In genomic region chr13:100521912-100522490, GRCh38 we compare ENCODE assay signal across 14 cellular contexts.
DNase-seq lines count a peak whose midpoint lies in the region; ATAC-seq and TF ChIP-seq lines count a peak whose summit lies in the region.
"Had no signal": no experiment of that assay in that cellular context is flagged by ENCODE, and none has a peak within 500 bp of the region (broad histone marks: within the 10 kb centered on the region; RNA-seq: fewer than 3 reads in every experiment).

No MANE protein-coding gene starts in this region.

- no peak overlapping the region for H3K23ac ChIP-seq in H9 (ENCODE audit: insufficient read length, low read depth, low read length)

- peaks cover 15% of the 10 kb centered on the region; the same call in 1 of the 2 replicates for H3K4me1 ChIP-seq in H9 (ENCODE audit: insufficient read depth, low read length)

- no peak overlapping the region for H3K4ac ChIP-seq in H9 (ENCODE audit: low read depth, low read length)

- no peak overlapping the region for H3K18ac ChIP-seq in H9 (ENCODE audit: insufficient read length, low read depth, low read length)

- no peaks in the 10 kb centered on the region for H3K9me3 ChIP-seq in H9 (ENCODE audit: control insufficient read depth, low read depth, low read length)
- H3K9me3 ChIP-seq: ovary, spleen had no signal

- no peaks in the 10 kb centered on the region for H3K79me2 ChIP-seq in H9 (ENCODE audit: insufficient read depth, low read length)

- H4K91ac ChIP-seq in H9 (ENCODE audit: insufficient read length, low read depth, low read length): no peak overlapping the region

- H3K27me3 Mint-ChIP-seq in activated CD8-positive, alpha-beta T cell treated with anti-CD3 and anti-CD28 coated beads for 36 hours: no peaks in the 10 kb centered on the region
- H3K27me3 Mint-ChIP-seq in naive B cell (peaks cover 7 to 17% (median 15%) of the 10 kb centered on the region in 3 donors), H9 (ENCODE audit: low read depth) (no peaks in the 10 kb centered on the region)

- POLR2A ChIA-PET in activated CD8-positive, alpha-beta T cell treated with anti-CD3 and anti-CD28 coated beads for 36 hours (lab: Charles Lee): no interaction called here

- no peaks in the 10 kb centered on the region for H3K9me3 Mint-ChIP-seq in activated CD8-positive, alpha-beta T cell treated with anti-CD3 and anti-CD28 coated beads for 36 hours
- no peaks in the 10 kb centered on the region for H3K9me3 Mint-ChIP-seq in naive B cell
- H3K9me3 Mint-ChIP-seq in H9: no peaks in the 10 kb centered on the region

- no peak overlapping the region for H3K56ac ChIP-seq in H9 (ENCODE audit: insufficient read length, low read depth, low read length)

- no peak overlapping the region for H3K4me2 ChIP-seq in H9 (ENCODE audit: insufficient read depth, insufficient read length, low read length)

- H3K27ac Mint-ChIP-seq in activated CD8-positive, alpha-beta T cell treated with anti-CD3 and anti-CD28 coated beads for 36 hours: no peak overlapping the region
- no peak overlapping the region for H3K27ac Mint-ChIP-seq in naive B cell
- H3K27ac Mint-ChIP-seq in H9: no peak overlapping the region

- H2BK15ac ChIP-seq in H9 (ENCODE audit: low read depth, low read length): no peak overlapping the region

- no peak overlapping the region for H4K5ac ChIP-seq in H9 (ENCODE audit: insufficient read length, low read depth, low read length)

- H3K14ac ChIP-seq in H9 (ENCODE audit: insufficient read depth, low read length): no peak overlapping the region

- ATAC-seq in HG02759 (IDR thresholded peaks at IDR 0.05; ENCODE audit: unreplicated experiment) (peak; percentile 53), naive B cell (ENCODE audit: low read depth in 2 of 2) (peak; percentile 63 to 70)
- ATAC-seq in activated CD8-positive, alpha-beta T cell treated with anti-CD3 and anti-CD28 coated beads for 36 hours: peak; percentile 64

- H3K4me1 Mint-ChIP-seq in activated CD8-positive, alpha-beta T cell treated with anti-CD3 and anti-CD28 coated beads for 36 hours (ENCODE audit: low read depth): peaks cover 14% of the 10 kb centered on the region
- H3K4me1 Mint-ChIP-seq in naive B cell (peaks cover 6 to 7% (median 7%) of the 10 kb centered on the region in 3 donors), H9 (peaks cover 52 to 59% of the 10 kb centered on the region in 2 experiments)

- H3K27me3 ChIP-seq in H9 (ENCODE audit: insufficient read depth, low read length): no peaks in the 10 kb centered on the region
- H3K27me3 ChIP-seq: ovary had no signal

- no peak overlapping the region for H2BK120ac ChIP-seq in H9 (ENCODE audit: low read depth, low read length, poor library complexity, severe bottlenecking)

- no peak overlapping the region for H2BK5ac ChIP-seq in H9 (ENCODE audit: insufficient read length, low read length)

- no peak overlapping the region for H3K9ac ChIP-seq in H9 (ENCODE audit: extremely low read depth, insufficient read length, low read length)

- H3K79me1 ChIP-seq in H9 (ENCODE audit: insufficient read depth, low read depth, low read length, poor library complexity, severe bottlenecking): no peaks in the 10 kb centered on the region

- no peak overlapping the region for H2AK5ac ChIP-seq in H9 (ENCODE audit: insufficient read length, low read length)

- H2BK20ac ChIP-seq in H9 (ENCODE audit: low read depth, low read length, poor library complexity, severe bottlenecking): no peak overlapping the region

- no peak overlapping the region for H3T11ph ChIP-seq in H9 (ENCODE audit: low read length)

- H3K27ac ChIP-seq in H9 (ENCODE audit: insufficient read length, low read depth, low read length): no peak overlapping the region
- H3K27ac ChIP-seq: ovary, spleen had no signal

- CTCF ChIA-PET in activated CD8-positive, alpha-beta T cell treated with anti-CD3 and anti-CD28 coated beads for 36 hours (lab: Charles Lee): interaction anchor here (1.2 to 1.5 kb wide), 3 partner anchors 8 to 621 kb away, joined by 3 to 6 read pairs (median 3); no protein-coding TSS in a partner anchor

- no peaks in the 10 kb centered on the region for H3K23me2 ChIP-seq in H9 (ENCODE audit: insufficient read length, low read depth, low read length, poor library complexity, severe bottlenecking)

- H2BK12ac ChIP-seq in H9 (ENCODE audit: insufficient read length, low read depth, low read length): no peak overlapping the region

- intact Hi-C loops in activated CD8-positive, alpha-beta T cell treated with anti-CD3 and anti-CD28 coated beads for 36 hours (cut with micrococcal nuclease): no loop called here

- peak overlapping the region; percentile 20 for H3K4me3 Mint-ChIP-seq in activated CD8-positive, alpha-beta T cell treated with anti-CD3 and anti-CD28 coated beads for 36 hours
- H3K4me3 Mint-ChIP-seq in naive B cell: peak overlapping the region in 6 of 8 donors; percentile 9 to 67 (median 33)
- no peak overlapping the region for H3K4me3 Mint-ChIP-seq in H9

- TF ChIP-seq CTCF in activated CD8-positive, alpha-beta T cell treated with anti-CD3 and anti-CD28 coated beads for 36 hours (IDR thresholded peaks at IDR 0.05): no peak
- no peak for TF ChIP-seq CTCF in H9 (conservative IDR thresholded peaks at IDR 0.05)

- peak; percentile 26 for DNase-seq in activated CD8-positive, alpha-beta memory T cell treated with anti-CD3 and anti-CD28 coated beads for 24 hours
- no peak for DNase-seq in activated CD8-positive, alpha-beta memory T cell treated with anti-CD3 and anti-CD28 coated beads, Interleukin-2, amount 50 U/mL, for 48 hours
- no peak for DNase-seq in activated CD8-positive, alpha-beta T cell treated with anti-CD3 and anti-CD28 coated beads for 36 hours
- DNase-seq in naive B cell (no peak), NCI-H2107 (lab: John Stamatoyannopoulos, UW) (no peak), AML-193 (lab: John Stamatoyannopoulos, UW) (no peak), H9 (no peak)
- DNase-seq: activated CD4-positive, CD25-positive, alpha-beta regulatory T cell treated with anti-CD3 and anti-CD28 coated beads, Interleukin-2, amount 50 U/mL, for 72 hours; DMS79; mammary epithelial cell; NCI-H226; ovary; spleen had no signal

- WGBS in H9 (ENCODE audit: extremely low coverage, insufficient read length, low lambda C conversion rate): no CpG with 5 or more reads among the region's 11 CpGs

- no peaks in the 10 kb centered on the region for H3K36me3 Mint-ChIP-seq in activated CD8-positive, alpha-beta T cell treated with anti-CD3 and anti-CD28 coated beads for 36 hours (ENCODE audit: low read depth)
- peaks cover 0 to 5% of the 10 kb centered on the region in 2 donors for H3K36me3 Mint-ChIP-seq in naive B cell
- H3K36me3 Mint-ChIP-seq in H9 (ENCODE audit: insufficient read depth in 1 of 3, low read depth in 3 of 3): peaks cover 0 to under 1% (median 0%) of the 10 kb centered on the region in 3 experiments; a peak in 3 of 7 replicates

- no peak overlapping the region for H4K8ac ChIP-seq in H9 (replicated peaks; ENCODE audit: insufficient read length, low read depth, low read length)

- H4K20me1 ChIP-seq in H9 (ENCODE audit: control insufficient read depth, insufficient read depth, insufficient read length): no peaks in the 10 kb centered on the region

- H2AFZ ChIP-seq in H9 (ENCODE audit: low read length): no peak overlapping the region

Comparison
In these comparisons a context has a peak if more than half of its experiments do, and no peak if none do; other contexts are left out.
1. H3K4me3 Mint-ChIP-seq: peak in activated CD8-positive, alpha-beta T cell treated with anti-CD3 and anti-CD28 coated beads for 36 hours (single experiment) and naive B cell (6 of 8); none in H9 (0 of 2).
2. Peak in every context shown above with its lines, with median percentiles within 50 percentile points of each other: ATAC-seq.